In the genomic region with DNA sequence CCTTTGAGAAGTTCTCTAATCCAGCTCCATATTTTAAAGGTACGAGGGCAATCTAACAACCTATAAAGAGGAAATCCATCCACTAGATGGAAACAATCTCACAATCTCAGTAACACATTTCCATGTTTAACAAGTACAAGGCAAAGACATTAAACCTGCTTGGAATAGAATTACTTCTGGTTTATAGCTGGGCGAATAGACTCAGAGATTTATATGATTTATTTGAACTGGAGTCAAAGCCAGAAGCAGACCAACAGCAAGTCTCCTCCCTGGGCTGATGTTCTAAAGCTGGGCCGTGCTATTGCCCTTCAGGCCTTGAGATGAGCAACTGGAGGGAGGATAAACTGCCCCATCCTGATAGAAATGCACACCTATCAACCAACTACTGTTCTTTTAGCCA, we compare ENCODE assay signal across 23 cellular contexts. TPM values are rescaled to one million over a fixed set of nuclear protein-coding genes. Genes with fewer than 3 reads are reported as not detected.
DNase-seq lines count a peak whose midpoint lies in the region; ATAC-seq, FAIRE-seq and TF ChIP-seq lines count a peak whose summit lies in the region.
"Had no signal": no experiment of that assay in that cellular context is flagged by ENCODE, and none has a peak within 500 bp of the region (broad histone marks: within the 10 kb centered on the region; RNA-seq: fewer than 3 reads in every experiment).

No MANE protein-coding gene starts in this region.

- no peak overlapping the region for H3K9ac ChIP-seq in stomach smooth muscle (ENCODE audit: low read length in 2 of 2)

- H3K27me3 ChIP-seq in pancreas (no peaks in the 10 kb centered on the region), stomach smooth muscle (ENCODE audit: control insufficient read depth in 1 of 2, insufficient read depth in 2 of 2, low read length in 2 of 2) (no peaks in the 10 kb centered on the region)

- peak in 1 of 2 donors; percentile 50 for DNase-seq in left colon
- DNase-seq in pancreas: no peak
- DNase-seq in activated naive CD4-positive, alpha-beta T cell treated with anti-CD3 and anti-CD28 coated beads, Interleukin-2, amount 50 U/mL, for 16 hours: no peak
- DNase-seq in putamen (ENCODE audit: low spot score): no peak
- DNase-seq: ACHN; AML-193; Caco-2; CD4-positive, alpha-beta T cell; GOT3; H7; HFFc6; IMR-90 had no signal

- intact Hi-C loops in left colon (cut with DNase I, micrococcal nuclease): no loop called here
- intact Hi-C loops in pancreas (cut with DNase I): no loop called here

- TF ChIP-seq CTCF in pancreas (IDR thresholded peaks at IDR 0.05): no peak

- H3K27ac ChIP-seq in pancreas: no peak overlapping the region
- H3K27ac ChIP-seq in stomach smooth muscle (ENCODE audit: low read length): peak overlapping the region; percentile 33
- H3K27ac ChIP-seq: C4-2B, HL-60 had no signal

- H3K4me1 ChIP-seq in pancreas (peaks cover 0 to 1% (median 0%) of the 10 kb centered on the region in 3 donors), stomach smooth muscle (ENCODE audit: control insufficient read depth, insufficient read depth, low read length) (peaks cover 6% of the 10 kb centered on the region)

- FAIRE-seq in pancreas (lab: Jason Lieb, UNC): peak; percentile 90
- FAIRE-seq: A204.1, D721Med, G401.6, GM12891 had no signal

- ATAC-seq in left colon (peak; percentile 66), pancreas (no peak), GM21529 (IDR thresholded peaks at IDR 0.05; ENCODE audit: unreplicated experiment) (no peak)
- ATAC-seq: HCT116 had no signal

- no peak overlapping the region for H3K4me3 ChIP-seq in pancreas
- H3K4me3 ChIP-seq in stomach smooth muscle (ENCODE audit: low read length in 2 of 2): no peak overlapping the region

- WGBS in pancreas, 2 donors: 90% methylated on average over 3 of the region's 3 CpGs

- H3K36me3 ChIP-seq in pancreas (no peaks in the 10 kb centered on the region), stomach smooth muscle (ENCODE audit: control insufficient read depth in 2 of 2, insufficient read depth in 2 of 2, low read length in 2 of 2) (no peaks in the 10 kb centered on the region)

- H3K9me3 ChIP-seq in pancreas (no peaks in the 10 kb centered on the region), stomach smooth muscle (ENCODE audit: control insufficient read depth in 2 of 2, low read length in 2 of 2) (no peaks in the 10 kb centered on the region)
- H3K9me3 ChIP-seq: Caco-2 had no signal

RNA-seq across cellular contexts. Expression of a gene that starts 25.3 kb away (rescaled TPM):
- total RNA-seq in left colon (1,000 to 10,000 TPM; 2,382 to 3,814 TPM), pancreas (1 to 10 TPM in 1 of 6 donors, under 1 TPM in 1, not detected in 4; 0.23 to 1.1 TPM)
- polyA plus RNA-seq in pancreas: under 1 TPM in 1 of 2 donors, not detected in 1; 0.34 TPM
- total RNA-seq: CD4-positive, alpha-beta T cell; H7; HFFc6; HT1080; IMR-90 had no signal
- polyA plus RNA-seq: BJ, IMR-90 had no signal

RNA-seq across cellular contexts. Expression of a gene that starts 33.8 kb away (rescaled TPM):
- total RNA-seq in left colon (10 to 100 TPM; 19.2 to 22.1 TPM), pancreas (10 to 100 TPM in 5 of 6 donors, 1 to 10 TPM in 1; 9.4 to 15.3 (median 11.1) TPM)
- polyA plus RNA-seq in pancreas: 1 to 10 TPM; 3.5 to 5.4 TPM

Comparison
In these comparisons a context has a peak if more than half of its experiments do, and no peak if none do; other contexts are left out.
1. RNA of a gene that starts 25.3 kb away (total RNA-seq): 2,382 to 3,814 TPM in left colon; 0.23 to 1.1 TPM in pancreas; every median in the first group is over 1,000 times any median in the second.